In genomic region chr1:39080269-39080826, GRCh38 we compare ENCODE assay signal across 10 cellular contexts. TPM values are rescaled to one million over a fixed set of nuclear protein-coding genes. Genes with fewer than 3 reads are reported as not detected.
A peak's percentile ranks its signal among the peaks of the same experiment; 100 is the strongest.
DNase-seq lines count a peak whose midpoint lies in the region; ATAC-seq, FAIRE-seq and TF ChIP-seq lines count a peak whose summit lies in the region.
"Had no signal": no experiment of that assay in that cellular context is flagged by ENCODE, and none has a peak within 500 bp of the region (broad histone marks: within the 10 kb centered on the region; RNA-seq: fewer than 3 reads in every experiment).

No MANE protein-coding gene starts in this region.

- no peaks in the 10 kb centered on the region for H3K36me3 Mint-ChIP-seq in astrocyte (ENCODE audit: low read depth, unreplicated experiment)

- H3K79me2 ChIP-seq in astrocyte (ENCODE audit: insufficient read depth, low read length), result no peaks in the 10 kb centered on the region

- no peaks in the 10 kb centered on the region for H4K20me1 ChIP-seq in astrocyte (ENCODE audit: insufficient read depth, low read length)

- FAIRE-seq in astrocyte (lab: Jason Lieb, UNC), result no peak
- FAIRE-seq: colon, islet of Langerhans had no signal

- H3K4me3 Mint-ChIP-seq in astrocyte (ENCODE audit: unreplicated experiment), result peak overlapping the region; percentile 66

- ATAC-seq in heart right ventricle (peak in 1 of 8 donors; percentile 22), left ventricle myocardium superior (no peak), mucosa of descending colon (peak; percentile 10), HG03135 (IDR thresholded peaks at IDR 0.05; ENCODE audit: unreplicated experiment) (no peak)

- no peak for TF ChIP-seq CTCF in heart right ventricle (IDR thresholded peaks at IDR 0.05)
- TF ChIP-seq CTCF in astrocyte (IDR thresholded peaks at IDR 0.05; ENCODE audit: insufficient read depth, low read depth, low read length), result no peak
- TF ChIP-seq CTCF in mucosa of descending colon (IDR thresholded peaks at IDR 0.05), result no peak

- H3K27me3 Mint-ChIP-seq in astrocyte (ENCODE audit: low read depth, unreplicated experiment), result peaks cover 40% of the 10 kb centered on the region

- peak overlapping the region; percentile 85 for H3K4me2 ChIP-seq in astrocyte (ENCODE audit: low read length)

- DNase-seq in heart right ventricle (no peak), left ventricle myocardium superior (no peak), astrocyte (ENCODE audit: low read depth) (no peak), mucosa of descending colon (no peak), inferior parietal cortex (ENCODE audit: extremely low spot score) (no peak), SIG-M5 treated with dmso at 0.1 percent for 504 hours (lab: John Stamatoyannopoulos, UW; ENCODE audit: unreplicated experiment) (no peak)

- peaks cover 3 to 24% (median 18%) of the 10 kb centered on the region in 9 donors for H3K4me1 ChIP-seq in heart right ventricle
- peaks cover 8% of the 10 kb centered on the region for H3K4me1 ChIP-seq in astrocyte (ENCODE audit: insufficient read depth, low read length)
- H3K4me1 ChIP-seq in mucosa of descending colon (ENCODE audit: low read depth), result peaks cover 5% of the 10 kb centered on the region
- peaks cover 3% of the 10 kb centered on the region for H3K4me1 ChIP-seq in urinary bladder (ENCODE audit: insufficient read depth)

- peaks cover 5% of the 10 kb centered on the region for H3K4me1 Mint-ChIP-seq in astrocyte (ENCODE audit: low read depth, unreplicated experiment)

- intact Hi-C loops in heart right ventricle (cut with DNase I), result loop anchor here in 4 of 10 donors (10.0 kb wide), 3 partner anchors 206 to 226 kb away; partner anchors contain the start of genes MYCBP (in 1 of the 4) and RRAGC (in 1 of the 4)
- intact Hi-C loops in left ventricle myocardium superior (cut with micrococcal nuclease), result no loop called here
- intact Hi-C loops in mucosa of descending colon (cut with DNase I, micrococcal nuclease), result no loop called here

- no peaks in the 10 kb centered on the region for H3K36me3 ChIP-seq in heart right ventricle
- no peaks in the 10 kb centered on the region for H3K36me3 ChIP-seq in astrocyte (ENCODE audit: insufficient read depth, low read length)
- H3K36me3 ChIP-seq in mucosa of descending colon (ENCODE audit: low read depth), result no peaks in the 10 kb centered on the region
- no peaks in the 10 kb centered on the region for H3K36me3 ChIP-seq in urinary bladder (ENCODE audit: insufficient read depth)

- H3K27ac Mint-ChIP-seq in astrocyte (ENCODE audit: unreplicated experiment), result no peak overlapping the region

- H3K9me3 ChIP-seq in heart right ventricle (no peaks in the 10 kb centered on the region), astrocyte (ENCODE audit: insufficient read depth, low read depth, low read length) (no peaks in the 10 kb centered on the region), mucosa of descending colon (no peaks in the 10 kb centered on the region)

- H3K4me3 ChIP-seq in heart right ventricle (peak overlapping the region in 8 of 10 donors; percentile 49 to 68 (median 57)), astrocyte (ENCODE audit: insufficient read depth, low read depth, low read length) (no peak overlapping the region), mucosa of descending colon (no peak overlapping the region), urinary bladder (ENCODE audit: low read depth, low read length) (peak overlapping the region; percentile 64)

- 84 to 86% methylated on average over 12 of the region's 12 CpGs for WGBS in heart right ventricle, 2 donors
- WGBS in urinary bladder, result 76% methylated on average over 12 of the region's 12 CpGs

- H3K27me3 ChIP-seq in heart right ventricle, result peaks cover 0 to 43% (median 8%) of the 10 kb centered on the region in 7 donors
- peaks cover 18% of the 10 kb centered on the region for H3K27me3 ChIP-seq in astrocyte (ENCODE audit: insufficient read depth, low read length)

- H3K9me3 Mint-ChIP-seq in astrocyte (ENCODE audit: unreplicated experiment), result no peaks in the 10 kb centered on the region

- no peak overlapping the region for H3K9ac ChIP-seq in astrocyte (ENCODE audit: low read length)

- no peak overlapping the region for H3K27ac ChIP-seq in heart right ventricle
- no peak overlapping the region for H3K27ac ChIP-seq in astrocyte (ENCODE audit: low read depth, low read length)
- H3K27ac ChIP-seq in urinary bladder (ENCODE audit: low read depth), result no peak overlapping the region

- peak overlapping the region; percentile 67 for H2AFZ ChIP-seq in astrocyte (ENCODE audit: low read depth, low read length)

RNA-seq across cellular contexts. Expression of gene NDUFS5, which starts 54.2 kb away (rescaled TPM):
- total RNA-seq in heart right ventricle (100 to 1,000 TPM; 303 to 646 (median 513) TPM), left ventricle myocardium superior (782 TPM), astrocyte (313 and 360 TPM in 2 replicates), mucosa of descending colon (100 to 1,000 TPM; 167 to 224 (median 183) TPM), urinary bladder (368 TPM)
- polyA plus RNA-seq in heart right ventricle (1,000 to 10,000 TPM; 1,540 to 6,035 TPM), urinary bladder (552 TPM)

Comparison
In these comparisons a context has a peak if more than half of its experiments do, and no peak if none do; other contexts are left out.
1. H3K4me3 ChIP-seq: peak in heart right ventricle (8 of 10) and urinary bladder (single experiment); none in astrocyte (single experiment) and mucosa of descending colon (single experiment).